Comparison of ENCODE assay signal across 9 cellular contexts in the genomic region with DNA sequence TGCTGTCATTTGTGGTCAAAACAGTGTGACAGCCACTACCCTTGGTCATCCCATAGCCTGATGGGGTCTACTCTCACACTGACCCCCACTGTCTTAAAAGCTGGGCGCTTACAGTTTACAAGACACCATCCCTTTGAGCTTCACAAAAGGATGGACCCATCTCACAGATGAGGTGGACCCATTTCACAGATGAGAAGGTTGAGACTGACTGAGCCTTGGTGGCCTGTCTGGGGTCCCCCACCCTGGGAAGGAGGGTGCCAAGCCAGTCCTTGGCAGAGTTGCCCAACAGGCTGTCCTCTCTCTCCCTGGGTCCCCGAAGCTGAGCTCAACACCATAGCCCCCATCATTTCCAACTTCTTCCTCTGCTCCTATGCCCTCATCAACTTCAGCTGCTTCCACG. TPM values are rescaled to one million over a fixed set of nuclear protein-coding genes. Genes with fewer than 3 reads are reported as not detected.
"Had no signal": no experiment of that assay in that cellular context is flagged by ENCODE, and none has a peak within 500 bp of the region (broad histone marks: within the 10 kb centered on the region; RNA-seq: fewer than 3 reads in every experiment).

No MANE protein-coding gene starts in this region.

- FAIRE-seq: HTR-8/SVneo had no signal

- H3K4me1 Mint-ChIP-seq: IgD-negative memory B cell had no signal

- H3K9ac ChIP-seq: KMS-11 had no signal

- H3K4me2 ChIP-seq: KMS-11 had no signal

- H3K27me3 Mint-ChIP-seq: IgD-negative memory B cell had no signal

- DNase-seq: IMR-90, KBM-7, KG1 had no signal

- H3K27ac ChIP-seq: HL-60, KMS-11 had no signal

- H3K9me3 Mint-ChIP-seq: IgD-negative memory B cell had no signal

- H3K4me3 Mint-ChIP-seq: IgD-negative memory B cell had no signal

RNA-seq across cellular contexts. Expression of a gene that starts 17.1 kb away (rescaled TPM):
- total RNA-seq: HT-29, HT1080, IMR-90 had no signal
- polyA plus RNA-seq: IMR-90 had no signal
